ENCODE assay signal across 8 cellular contexts in the genomic region with DNA sequence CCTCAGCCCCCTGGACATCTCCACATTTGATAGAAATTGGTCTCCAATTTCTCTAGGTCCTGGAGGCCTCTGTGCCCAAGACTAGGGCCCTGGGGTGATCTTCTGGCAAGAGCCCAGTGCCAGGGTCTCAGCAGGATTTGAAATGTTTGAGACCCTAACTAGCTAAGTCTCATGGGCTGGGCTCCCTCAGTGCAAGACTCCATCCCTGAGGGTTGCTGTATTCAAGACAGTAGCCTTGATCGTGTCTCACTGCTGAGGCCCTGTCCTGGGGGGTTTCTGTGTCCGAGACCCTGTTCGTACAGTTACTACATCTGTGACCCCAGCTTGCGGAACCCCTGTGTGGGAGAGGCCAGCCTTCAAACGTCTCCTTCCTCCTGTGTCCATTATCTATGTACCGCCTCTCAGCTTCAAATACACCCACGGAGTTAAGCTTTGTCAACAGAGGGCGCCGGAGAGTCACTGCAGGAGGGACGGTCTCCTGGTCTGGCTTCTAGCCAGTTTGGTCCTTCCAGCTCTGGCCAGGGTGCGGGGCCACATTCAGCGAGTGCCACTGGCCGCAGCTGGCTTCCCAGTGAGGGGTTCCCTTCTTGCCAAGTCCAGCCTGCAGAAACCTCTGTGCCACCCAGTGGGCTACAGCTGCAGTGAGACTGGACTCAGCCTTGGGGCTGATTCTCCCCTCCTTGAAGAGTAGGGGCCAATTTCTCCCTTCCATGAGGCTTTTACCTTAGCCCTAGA. TPM values are rescaled to one million over a fixed set of nuclear protein-coding genes. Genes with fewer than 3 reads are reported as not detected.
DNase-seq lines count a peak whose midpoint lies in the region; TF ChIP-seq lines count a peak whose summit lies in the region.
"Not testable (repeated sequence)": the region's sequence is repeated elsewhere in the genome, so short reads cannot be mapped to it uniquely, and the experiment has no call there.

No MANE protein-coding gene starts in this region.

- not testable (repeated sequence) for H3K36me3 Mint-ChIP-seq in Caco-2 (ENCODE audit: insufficient read depth, unreplicated experiment); activated naive CD4-positive, alpha-beta T cell treated with anti-CD3 and anti-CD28 coated beads, Interleukin-2, amount 10 ng/mL, durations not matched to agents 7 days and 5 days

- DNase-seq in Caco-2 (peak; percentile 81 to 82), NCI-H460 (ENCODE audit: extremely low read depth, low read depth) (peak; percentile 4), UCSD-AML1 (lab: John Stamatoyannopoulos, UW; ENCODE audit: unreplicated experiment) (peak; percentile 70), myocyte (ENCODE audit: low read depth) (peak; percentile 36)
- not testable (repeated sequence) for DNase-seq in HFF-Myc (ENCODE audit: extremely low read depth, low read depth); fibroblast of the aortic adventitia (ENCODE audit: low read depth)
- DNase-seq in activated naive CD4-positive, alpha-beta T cell treated with anti-CD3 and anti-CD28 coated beads, Interleukin-2, amount 10 ng/mL, durations not matched to agents 7 days and 5 days = peak; percentile 43
- DNase-seq in stimulated activated CD4-positive, alpha-beta T cell treated with anti-CD3 and anti-CD28 coated beads, TNF-alpha, amount 100 ng/mL, for 4 hours (ENCODE audit: low read depth in 3 of 3) = peak; percentile 15 to 27 (median 22)

- H3K4me3 ChIP-seq in Caco-2 (ENCODE audit: low read depth, low read length); HFF-Myc (replicated peaks; ENCODE audit: low read depth, low read length); fibroblast of the aortic adventitia (ENCODE audit: low read depth, low read length): not testable (repeated sequence)

- not testable (repeated sequence) for H3K27me3 Mint-ChIP-seq in Caco-2 (ENCODE audit: insufficient read depth, unreplicated experiment); activated naive CD4-positive, alpha-beta T cell treated with anti-CD3 and anti-CD28 coated beads, Interleukin-2, amount 10 ng/mL, durations not matched to agents 7 days and 5 days

- not testable (repeated sequence) for BruUV-seq in Caco-2 (replicated peaks; lab: Mats Ljungman, UMichigan)

- not testable (repeated sequence) for H3K4me3 Mint-ChIP-seq in Caco-2 (ENCODE audit: unreplicated experiment); activated naive CD4-positive, alpha-beta T cell treated with anti-CD3 and anti-CD28 coated beads, Interleukin-2, amount 10 ng/mL, durations not matched to agents 7 days and 5 days

- not testable (repeated sequence) for H3K27ac Mint-ChIP-seq in Caco-2 (ENCODE audit: unreplicated experiment); activated naive CD4-positive, alpha-beta T cell treated with anti-CD3 and anti-CD28 coated beads, Interleukin-2, amount 10 ng/mL, durations not matched to agents 7 days and 5 days

- H3K9me3 Mint-ChIP-seq in Caco-2 (ENCODE audit: unreplicated experiment); activated naive CD4-positive, alpha-beta T cell treated with anti-CD3 and anti-CD28 coated beads, Interleukin-2, amount 10 ng/mL, durations not matched to agents 7 days and 5 days: not testable (repeated sequence)

- TF ChIP-seq CTCF in Caco-2 (IDR thresholded peaks at IDR 0.05; ENCODE audit: insufficient read depth in 1 of 2, low read depth in 1 of 2, low read length in 1 of 2, severe bottlenecking in 1 of 2, unreplicated experiment in 1 of 2) (peak; percentile 79 to 81), HFF-Myc (IDR thresholded peaks at IDR 0.05; ENCODE audit: low read depth, low read length, missing control alignments) (peak; percentile 15), fibroblast of the aortic adventitia (IDR thresholded peaks at IDR 0.05; ENCODE audit: insufficient read depth, low read length) (peak; percentile 36)

- H3K4me1 ChIP-seq in Caco-2 = not testable (repeated sequence)

- H3K4me1 Mint-ChIP-seq in Caco-2 (ENCODE audit: low read depth, unreplicated experiment); activated naive CD4-positive, alpha-beta T cell treated with anti-CD3 and anti-CD28 coated beads, Interleukin-2, amount 10 ng/mL, durations not matched to agents 7 days and 5 days: not testable (repeated sequence)

- CTCF ChIA-PET in Caco-2 (lab: Charles Lee) = interaction anchor here (1.1 to 1.8 kb wide), 2 partner anchors 46 to 73 kb away, joined by 3 to 73 read pairs; partner anchors contain the start of gene PSMC4
- CTCF ChIA-PET in activated naive CD4-positive, alpha-beta T cell treated with anti-CD3 and anti-CD28 coated beads, Interleukin-2, amount 10 ng/mL, durations not matched to agents 7 days and 5 days (lab: Charles Lee) = not testable (repeated sequence)

- not testable (repeated sequence) for H3K27me3 ChIP-seq in Caco-2 (replicated peaks; ENCODE audit: control insufficient read depth, insufficient read depth, low read length)

- POLR2A ChIA-PET in Caco-2 (lab: Charles Lee) = interaction anchor here (1.1 kb wide), 1 partner anchor 73 kb away, joined by 3 read pairs; the partner anchor contains the start of gene PSMC4

- not testable (repeated sequence) for H3K9me3 ChIP-seq in Caco-2

- H3K36me3 ChIP-seq in Caco-2 (ENCODE audit: control insufficient read depth, insufficient read depth, low read length) = not testable (repeated sequence)

- intact Hi-C loops in Caco-2 (cut with micrococcal nuclease; ENCODE audit: unreplicated experiment) = loop anchor here (5.0 kb wide), 1 partner anchor 75 kb away; the partner anchor contains the start of gene PSMC4

RNA-seq across cellular contexts. Expression of gene FCGBP, which starts 36.8 kb away (rescaled TPM):
- total RNA-seq in Caco-2 (2022) = 0.16 and 0.26 TPM in 2 replicates
- 0.02 and 0.06 TPM in 2 replicates for total RNA-seq in NCI-H460 (2014; rRNA removed; shearing (Covaris generic))
- 0.12 TPM in 1 of 2 replicates, not detected in the other for polyA plus RNA-seq in NCI-H460 (2014; cell fraction: nucleus; rRNA removed)
- under 0.01 and 0.33 TPM in 2 replicates for total RNA-seq in fibroblast of the aortic adventitia (ENCODE audit: low replicate concordance)
- total RNA-seq in myocyte = 0.21 and 0.43 TPM in 2 replicates
- polyA plus RNA-seq in myocyte (2012) = 0.33 TPM

RNA-seq across cellular contexts. Expression of gene FBL, which starts 51.5 kb away (rescaled TPM):
- total RNA-seq in Caco-2 (2022) (374 and 411 TPM in 2 replicates), fibroblast of the aortic adventitia (ENCODE audit: low replicate concordance) (105 and 162 TPM in 2 replicates), myocyte (21.7 and 26.1 TPM in 2 replicates)
- 138 and 154 TPM in 2 replicates for total RNA-seq in NCI-H460 (2014; rRNA removed; shearing (Covaris generic))
- polyA plus RNA-seq in NCI-H460 (2014; cell fraction: nucleus; rRNA removed) = 125 and 208 TPM in 2 replicates
- polyA plus RNA-seq in myocyte (2012) = 77.8 TPM

Comparison
In these comparisons a context has a peak if more than half of its experiments do, and no peak if none do; other contexts are left out.
1. CTCF ChIP-seq: peak in every context shown above with its lines; median percentile 80 in Caco-2; 36 in fibroblast of the aortic adventitia; 15 in HFF-Myc.